In genomic region chr10:106410331-106410730, GRCh38 we compare ENCODE assay signal across 20 cellular contexts.
A peak's percentile ranks its signal among the peaks of the same experiment; 100 is the strongest.
DNase-seq lines count a peak whose midpoint lies in the region; ATAC-seq and TF ChIP-seq lines count a peak whose summit lies in the region.
"Had no signal": no experiment of that assay in that cellular context is flagged by ENCODE, and none has a peak within 500 bp of the region (broad histone marks: within the 10 kb centered on the region; RNA-seq: fewer than 3 reads in every experiment).

No MANE protein-coding gene starts in this region.

- intact Hi-C loops in IMR-90 (cut with micrococcal nuclease) (no loop called here), Calu3 (cut with micrococcal nuclease; ENCODE audit: unreplicated experiment) (no loop called here), adrenal gland (cut with DNase I) (no loop called here)

- no peak overlapping the region for H3K23ac ChIP-seq in IMR-90 (ENCODE audit: low read depth, low read length)

- H2AK5ac ChIP-seq in IMR-90 (ENCODE audit: low read depth, low read length): no peak overlapping the region

- H3K4me3 ChIP-seq in GM23248: no peak overlapping the region
- no peak overlapping the region for H3K4me3 ChIP-seq in IMR-90 (ENCODE audit: insufficient read depth, low read depth, low read length)
- no peak overlapping the region for H3K4me3 ChIP-seq in adrenal gland
- H3K4me3 ChIP-seq: A549, BLaER1 had no signal

- no peak for ATAC-seq in IMR-90 (ENCODE audit: low read depth)
- ATAC-seq: A549; CD8-positive, alpha-beta T cell; HCT116 had no signal

- H3K9me1 ChIP-seq in IMR-90 (ENCODE audit: insufficient read depth, low read length): no peaks in the 10 kb centered on the region

- TF ChIP-seq RAD21 in IMR-90 (IDR thresholded peaks at IDR 0.05; ENCODE audit: low read length): no peak

- H3K36me3 ChIP-seq in GM23248 (ENCODE audit: low read depth) (no peaks in the 10 kb centered on the region), IMR-90 (ENCODE audit: control insufficient read depth, insufficient read depth, low read length) (no peaks in the 10 kb centered on the region), adrenal gland (replicated peaks in 1 of 2) (no peaks in the 10 kb centered on the region)
- H3K36me3 ChIP-seq: BLaER1 had no signal

- H3K27ac Mint-ChIP-seq in activated naive CD8-positive, alpha-beta T cell treated with anti-CD3 and anti-CD28 coated beads for 36 hours: no peak overlapping the region
- H3K27ac Mint-ChIP-seq in Calu3 (ENCODE audit: unreplicated experiment): no peak overlapping the region
- H3K27ac Mint-ChIP-seq: B cell; CD8-positive, alpha-beta T cell had no signal

- no peak overlapping the region; a peak in 1 of 4 replicates for H4K8ac ChIP-seq in IMR-90 (ENCODE audit: low read depth in 2 of 2, low read length in 2 of 2)

- H3F3A ChIP-seq in GM23248 (ENCODE audit: insufficient read depth): no peaks in the 10 kb centered on the region

- dilution Hi-C loops in IMR-90 (cut with HindIII; ENCODE audit: low sequenced_read_pairs, unreplicated experiment): no loop called here

- no peak overlapping the region for H3K4ac ChIP-seq in IMR-90 (ENCODE audit: low read depth, low read length)

- H4K5ac ChIP-seq in IMR-90 (ENCODE audit: low read depth, low read length): no peak overlapping the region

- WGBS in GM23248 (ENCODE audit: low coverage in 1 of 2, low lambda C conversion rate in 2 of 2, missing lambda C conversion rate in 2 of 2), 2 experiments: 11 to 12% methylated on average over 1 of the region's 1 CpG
- no CpG with 5 or more reads among the region's 1 CpG for WGBS in IMR-90 (ENCODE audit: extremely low coverage in 2 of 2, insufficient read length in 1 of 2), 2 experiments
- WGBS in adrenal gland, 4 donors: 59 to 69% (median 63%) methylated on average over 1 of the region's 1 CpG

- H3K4me1 ChIP-seq in GM23248 (ENCODE audit: insufficient read depth): no peaks in the 10 kb centered on the region
- H3K4me1 ChIP-seq in IMR-90 (ENCODE audit: control insufficient read depth, insufficient read depth, low read length): no peaks in the 10 kb centered on the region
- no peaks in the 10 kb centered on the region for H3K4me1 ChIP-seq in adrenal gland (replicated peaks in 1 of 2)
- H3K4me1 ChIP-seq: A549, BLaER1, Caco-2 had no signal

- no peak overlapping the region for H4K91ac ChIP-seq in IMR-90 (ENCODE audit: insufficient read depth, low read depth, low read length)

- H2BK5ac ChIP-seq in IMR-90 (ENCODE audit: low read depth, low read length, poor library complexity, severe bottlenecking): no peak overlapping the region

- no peaks in the 10 kb centered on the region for H3K27me3 ChIP-seq in GM23248 (replicated peaks; ENCODE audit: insufficient read depth)
- no peaks in the 10 kb centered on the region for H3K27me3 ChIP-seq in IMR-90 (ENCODE audit: control insufficient read depth, insufficient read depth, low read length)
- no peaks in the 10 kb centered on the region for H3K27me3 ChIP-seq in adrenal gland
- H3K27me3 ChIP-seq: BLaER1 had no signal

- H3K14ac ChIP-seq in IMR-90 (replicated peaks; ENCODE audit: low read depth, low read length): no peak overlapping the region

- H3K27ac ChIP-seq in GM23248 (0 out of 2 replicates have a peak overlapping the region, but pooled peaks have one; percentile 9), IMR-90 (ENCODE audit: insufficient read depth, low read length) (no peak overlapping the region), adrenal gland (no peak overlapping the region)
- H3K27ac ChIP-seq: A549, BLaER1, C4-2B had no signal

- TF ChIP-seq POLR2A in IMR-90 (IDR thresholded peaks at IDR 0.05; ENCODE audit: low read depth, low read length) (no peak), adrenal gland (IDR thresholded peaks at IDR 0.05) (no peak)

- H2BK15ac ChIP-seq in IMR-90 (ENCODE audit: low read depth, low read length): no peak overlapping the region

- no peaks in the 10 kb centered on the region for H3K36me3 Mint-ChIP-seq in activated naive CD8-positive, alpha-beta T cell treated with anti-CD3 and anti-CD28 coated beads for 36 hours
- no peaks in the 10 kb centered on the region for H3K36me3 Mint-ChIP-seq in Calu3 (ENCODE audit: insufficient read depth, unreplicated experiment)
- H3K36me3 Mint-ChIP-seq: CD4-positive, CD25-positive, alpha-beta regulatory T cell; CD8-positive, alpha-beta T cell had no signal

- POLR2A ChIA-PET in IMR-90 (lab: Charles Lee; ENCODE audit: unreplicated experiment): no interaction called here

- no peaks in the 10 kb centered on the region for H4K20me1 ChIP-seq in GM23248 (ENCODE audit: insufficient read depth)
- H4K20me1 ChIP-seq in IMR-90 (ENCODE audit: insufficient read depth, low read length): no peaks in the 10 kb centered on the region
- H4K20me1 ChIP-seq: BLaER1 had no signal

- H3K56ac ChIP-seq in IMR-90 (ENCODE audit: extremely low read depth, insufficient read depth, low read length): no peak overlapping the region; the same call in 1 of the 2 replicates

- TF ChIP-seq CTCF in IMR-90 (conservative IDR thresholded peaks at IDR 0.05; ENCODE audit: low read depth, low read length) (no peak), Calu3 (IDR thresholded peaks at IDR 0.05; ENCODE audit: unreplicated experiment) (no peak), adrenal gland (IDR thresholded peaks at IDR 0.05) (no peak)

- H3K9ac ChIP-seq in GM23248 (no peak overlapping the region), IMR-90 (ENCODE audit: low read depth, low read length) (no peak overlapping the region)
- H3K9ac ChIP-seq: BLaER1 had no signal

- H3K27me3 Mint-ChIP-seq in activated naive CD8-positive, alpha-beta T cell treated with anti-CD3 and anti-CD28 coated beads for 36 hours: no peaks in the 10 kb centered on the region
- H3K27me3 Mint-ChIP-seq in Calu3 (ENCODE audit: unreplicated experiment): no peaks in the 10 kb centered on the region
- H3K27me3 Mint-ChIP-seq: B cell; CD4-positive, CD25-positive, alpha-beta regulatory T cell had no signal

- no peak overlapping the region for H3K4me2 ChIP-seq in GM23248 (ENCODE audit: unreplicated experiment)
- H3K4me2 ChIP-seq in IMR-90 (ENCODE audit: low read depth, low read length): no peak overlapping the region
- H3K4me2 ChIP-seq: A549, BLaER1 had no signal

- H3K9me3 Mint-ChIP-seq in activated naive CD8-positive, alpha-beta T cell treated with anti-CD3 and anti-CD28 coated beads for 36 hours: no peaks in the 10 kb centered on the region
- H3K9me3 Mint-ChIP-seq in Calu3 (ENCODE audit: low read depth, unreplicated experiment): no peaks in the 10 kb centered on the region

- no peak overlapping the region for H2BK20ac ChIP-seq in IMR-90 (ENCODE audit: low read depth, low read length)

- no peak overlapping the region for H2AK9ac ChIP-seq in IMR-90 (replicated peaks; ENCODE audit: low read depth, low read length, poor library complexity)

- DNase-seq in EH (ENCODE audit: low read depth): peak; percentile 81
- DNase-seq in GM23248: peak; percentile 26
- DNase-seq in IMR-90: peak; percentile 34
- DNase-seq in activated naive CD8-positive, alpha-beta T cell treated with anti-CD3 and anti-CD28 coated beads for 36 hours: no peak
- DNase-seq in NCI-H1694 treated with DMSO at 0.1 percent for 48 hours (lab: John Stamatoyannopoulos, UW): no peak
- DNase-seq in Calu3: no peak
- DNase-seq in adrenal gland: no peak
- DNase-seq: 8988T; Caco-2; CD4-positive, CD25-positive, alpha-beta regulatory T cell; CD8-positive, alpha-beta T cell; DMS53; DMS79 treated with DMSO at 0.1 percent for 48 hours; GF-D8; H7 had no signal

- H3K9me3 ChIP-seq in GM23248 (ENCODE audit: low read depth) (no peaks in the 10 kb centered on the region), IMR-90 (ENCODE audit: control insufficient read depth, insufficient read depth, low read length) (peaks cover 9% of the 10 kb centered on the region; the same call in 1 of the 2 replicates), adrenal gland (replicated peaks in 1 of 3) (no peaks in the 10 kb centered on the region)
- H3K9me3 ChIP-seq: A549, BLaER1, Caco-2 had no signal

- BruUV-seq in IMR-90 (replicated peaks; lab: Mats Ljungman, UMichigan): no TSS peak
- no TSS peak for BruUV-seq in Calu3 (replicated peaks; lab: Mats Ljungman, UMichigan)

- no peaks in the 10 kb centered on the region for H3K9me2 ChIP-seq in GM23248 (ENCODE audit: insufficient read depth)

- CTCF ChIA-PET in IMR-90 (lab: Yijun Ruan, JAX) (no interaction called here), Calu3 (lab: Charles Lee) (no interaction called here)

- H2AFZ ChIP-seq in GM23248 (no peak overlapping the region), IMR-90 (replicated peaks; ENCODE audit: low read length, poor library complexity) (no peak overlapping the region)

- H2BK120ac ChIP-seq in IMR-90 (ENCODE audit: low read depth, low read length): no peak overlapping the region

- no peaks in the 10 kb centered on the region for H3K4me1 Mint-ChIP-seq in activated naive CD8-positive, alpha-beta T cell treated with anti-CD3 and anti-CD28 coated beads for 36 hours
- no peaks in the 10 kb centered on the region for H3K4me1 Mint-ChIP-seq in Calu3 (ENCODE audit: low read depth, unreplicated experiment)
- H3K4me1 Mint-ChIP-seq: B cell; CD4-positive, CD25-positive, alpha-beta regulatory T cell had no signal

- no peaks in the 10 kb centered on the region for H3K79me2 ChIP-seq in GM23248 (ENCODE audit: insufficient read depth)

- H3K79me1 ChIP-seq in IMR-90 (ENCODE audit: low read depth in 1 of 2, low read length in 2 of 2): no peaks in the 10 kb centered on the region

- H3K18ac ChIP-seq in IMR-90 (ENCODE audit: low read depth, low read length): no peak overlapping the region

- in situ Hi-C loops in GM23248 (cut with MboI): no loop called here
- in situ Hi-C loops in IMR-90 (cut with MboI; ENCODE audit: low sequenced_read_pairs): no loop called here

- no peak overlapping the region for H3K4me3 Mint-ChIP-seq in activated naive CD8-positive, alpha-beta T cell treated with anti-CD3 and anti-CD28 coated beads for 36 hours
- H3K4me3 Mint-ChIP-seq in Calu3 (ENCODE audit: low read depth, unreplicated experiment): no peak overlapping the region
- H3K4me3 Mint-ChIP-seq: B cell; CD4-positive, CD25-positive, alpha-beta regulatory T cell; CD8-positive, alpha-beta T cell had no signal

TF ChIP-seq in IMR-90, 13 proteins besides CTCF, POLR2A, EP300 and RAD21:
- TF ChIP-seq USF2 (IDR thresholded peaks at IDR 0.05; ENCODE audit: low read depth, low read length) (no peak), RFX5 (IDR thresholded peaks at IDR 0.05; ENCODE audit: low read depth, low read length) (no peak), MXI1 (IDR thresholded peaks at IDR 0.05; ENCODE audit: borderline replicate concordance, low read depth, low read length) (no peak), MAZ (IDR thresholded peaks at IDR 0.05; ENCODE audit: borderline replicate concordance, low read depth, low read length) (no peak), CHD1 (IDR thresholded peaks at IDR 0.05; ENCODE audit: low read depth, low read length) (no peak), FOS (IDR thresholded peaks at IDR 0.05; ENCODE audit: low read depth, low read length) (no peak)

Comparison
In these comparisons a context has a peak if more than half of its experiments do, and no peak if none do; other contexts are left out.
1. DNase-seq: peak in EH (single experiment), GM23248 (single experiment) and IMR-90 (single experiment); none in activated naive CD8-positive, alpha-beta T cell treated with anti-CD3 and anti-CD28 coated beads for 36 hours (single experiment), NCI-H1694 treated with DMSO at 0.1 percent for 48 hours (single experiment), Calu3 (single experiment) and adrenal gland (0 of 7).